24 cellular contexts compared by ENCODE assay signal in genomic region chr1:61639937-61640336, GRCh38.
DNase-seq lines count a peak whose midpoint lies in the region; ATAC-seq and TF ChIP-seq lines count a peak whose summit lies in the region.
"Had no signal": no experiment of that assay in that cellular context is flagged by ENCODE, and none has a peak within 500 bp of the region (broad histone marks: within the 10 kb centered on the region; RNA-seq: fewer than 3 reads in every experiment).

No MANE protein-coding gene starts in this region.

- no peaks in the 10 kb centered on the region for H3K9me3 ChIP-seq in heart right ventricle
- H3K9me3 ChIP-seq: body of pancreas, MG63, neutrophil had no signal

- no peak for DNase-seq in heart right ventricle
- no peak for DNase-seq in Right ventricle myocardium inferior (ENCODE audit: missing footprints)
- no peak for DNase-seq in coronary artery (ENCODE audit: low spot score)
- DNase-seq in type B pancreatic cell (ENCODE audit: extremely low spot score, unreplicated experiment) = no peak
- no peak for DNase-seq in pons (ENCODE audit: low spot score)
- DNase-seq in anterior cingulate cortex (lab: John Stamatoyannopoulos, UW) = no peak
- DNase-seq in glutamatergic neuron = no peak
- DNase-seq: activated CD4-positive, alpha-beta T cell treated with anti-CD3 and anti-CD28 coated beads for 4 hours; activated CD8-positive, alpha-beta memory T cell treated with anti-CD3 and anti-CD28 coated beads for 24 hours; activated effector memory CD4-positive, alpha-beta T cell treated with Interleukin-2 at 50 U/mL for 16 hours; CD8-positive, alpha-beta T cell; cerebellar nuclear complex; dorsolateral prefrontal cortex; foreskin melanocyte; GM23248; mesendoderm; MG63 had no signal

- peaks cover 39% of the 10 kb centered on the region for H3K4me1 Mint-ChIP-seq in type B pancreatic cell (ENCODE audit: unreplicated experiment)
- no peaks in the 10 kb centered on the region for H3K4me1 Mint-ChIP-seq in glutamatergic neuron (ENCODE audit: low read depth, unreplicated experiment)

- ATAC-seq in heart right ventricle (no peak), Right ventricle myocardium inferior (no peak)
- ATAC-seq: body of pancreas; CD8-positive, alpha-beta T cell; stimulated activated memory B cell treated with anti-CD40 and anti-IgM and Interleukin-4, amounts not matched to agents 10 μg/mL and 1 μg/mL and 100 μg/mL, for 72 hours had no signal

- H3K27me3 ChIP-seq in heart right ventricle (no peaks in the 10 kb centered on the region), rectal smooth muscle tissue (ENCODE audit: control insufficient read depth, insufficient read depth, low read length) (no peaks in the 10 kb centered on the region)
- H3K27me3 ChIP-seq: body of pancreas, dorsolateral prefrontal cortex, MG63, neutrophil had no signal

- WGBS in heart right ventricle, 2 donors = 95 to 97% methylated on average over 7 of the region's 7 CpGs

- H3K4me3 ChIP-seq in heart right ventricle (no peak overlapping the region), coronary artery (no peak overlapping the region), rectal smooth muscle tissue (ENCODE audit: low read length) (no peak overlapping the region)
- H3K4me3 ChIP-seq: body of pancreas, dorsolateral prefrontal cortex, GM23248, MG63, skin epidermis had no signal

- intact Hi-C loops in heart right ventricle (cut with DNase I) (loop anchor here in 8 of 10 donors (2.0 to 10.0 kb wide), 10 partner anchors 178 to 669 kb away; no protein-coding TSS in a partner anchor), Right ventricle myocardium inferior (cut with DNase I) (loop anchor here (2.0 to 10.0 kb wide), 5 partner anchors 33 to 668 kb away; no protein-coding TSS in a partner anchor)

- H3K27ac ChIP-seq in heart right ventricle (peak overlapping the region in 8 of 10 donors; percentile 50 to 90 (median 78)), coronary artery (peak overlapping the region; percentile 86 to 88), rectal smooth muscle tissue (ENCODE audit: low read depth, low read length) (peak overlapping the region; percentile 64)
- H3K27ac ChIP-seq: GM23248, KMS-11 had no signal

- peaks cover 3% of the 10 kb centered on the region for H3K36me3 Mint-ChIP-seq in type B pancreatic cell
- no peaks in the 10 kb centered on the region for H3K36me3 Mint-ChIP-seq in glutamatergic neuron (ENCODE audit: unreplicated experiment)
- H3K36me3 Mint-ChIP-seq: CD8-positive, alpha-beta T cell; stimulated activated memory B cell treated with anti-CD40 and anti-IgM and Interleukin-4, amounts not matched to agents 10 μg/mL and 1 μg/mL and 100 μg/mL, for 72 hours had no signal

- peaks cover 0 to 37% (median 27%) of the 10 kb centered on the region in 9 donors for H3K4me1 ChIP-seq in heart right ventricle
- H3K4me1 ChIP-seq in rectal smooth muscle tissue (ENCODE audit: control insufficient read depth, insufficient read depth, low read length) = peaks cover 18% of the 10 kb centered on the region
- H3K4me1 ChIP-seq: body of pancreas had no signal

- H3K4me3 Mint-ChIP-seq in type B pancreatic cell (peak overlapping the region; percentile 7), glutamatergic neuron (ENCODE audit: unreplicated experiment) (no peak overlapping the region)
- H3K4me3 Mint-ChIP-seq: CD8-positive, alpha-beta T cell; stimulated activated memory B cell treated with anti-CD40 and anti-IgM and Interleukin-4, amounts not matched to agents 10 μg/mL and 1 μg/mL and 100 μg/mL, for 72 hours had no signal

- H3K9me3 Mint-ChIP-seq in type B pancreatic cell (peaks cover 4% of the 10 kb centered on the region), glutamatergic neuron (ENCODE audit: unreplicated experiment) (no peaks in the 10 kb centered on the region)
- H3K9me3 Mint-ChIP-seq: CD8-positive, alpha-beta T cell; stimulated activated memory B cell treated with anti-CD40 and anti-IgM and Interleukin-4, amounts not matched to agents 10 μg/mL and 1 μg/mL and 100 μg/mL, for 72 hours had no signal

- H3K36me3 ChIP-seq in heart right ventricle (no peaks in the 10 kb centered on the region), rectal smooth muscle tissue (ENCODE audit: control insufficient read depth, insufficient read depth, low read length) (no peaks in the 10 kb centered on the region)
- H3K36me3 ChIP-seq: MG63, neutrophil had no signal

- H3K27me3 Mint-ChIP-seq in type B pancreatic cell (peaks cover 8% of the 10 kb centered on the region), glutamatergic neuron (ENCODE audit: unreplicated experiment) (no peaks in the 10 kb centered on the region)
- H3K27me3 Mint-ChIP-seq: stimulated activated memory B cell treated with anti-CD40 and anti-IgM and Interleukin-4, amounts not matched to agents 10 μg/mL and 1 μg/mL and 100 μg/mL, for 72 hours had no signal

- no peak overlapping the region for H3K27ac Mint-ChIP-seq in type B pancreatic cell
- H3K27ac Mint-ChIP-seq in glutamatergic neuron (ENCODE audit: unreplicated experiment) = no peak overlapping the region
- H3K27ac Mint-ChIP-seq: CD8-positive, alpha-beta T cell; progenitor cell of endocrine pancreas; stimulated activated memory B cell treated with anti-CD40 and anti-IgM and Interleukin-4, amounts not matched to agents 10 μg/mL and 1 μg/mL and 100 μg/mL, for 72 hours had no signal

- no peak for TF ChIP-seq CTCF in heart right ventricle (IDR thresholded peaks at IDR 0.05)
- TF ChIP-seq CTCF in coronary artery (IDR thresholded peaks at IDR 0.05) = no peak
- TF ChIP-seq CTCF in type B pancreatic cell (conservative IDR thresholded peaks at IDR 0.05) = no peak
- TF ChIP-seq CTCF in glutamatergic neuron (IDR thresholded peaks at IDR 0.05; ENCODE audit: partially characterized antibody, unreplicated experiment) = no peak

- no peak overlapping the region for H3K9ac ChIP-seq in rectal smooth muscle tissue (ENCODE audit: low read length)
- H3K9ac ChIP-seq: GM23248, KMS-11 had no signal
